Comparison of ENCODE assay signal across 20 cellular contexts in genomic region chr10:6231146-6231545, GRCh38.
"Had no signal": no experiment of that assay in that cellular context is flagged by ENCODE, and none has a peak within 500 bp of the region (broad histone marks: within the 10 kb centered on the region; RNA-seq: fewer than 3 reads in every experiment).

No MANE protein-coding gene starts in this region.

- H3K27ac Mint-ChIP-seq: natural killer cell had no signal

- H3K4me3 Mint-ChIP-seq: natural killer cell had no signal

- H3K9me3 ChIP-seq: esophagus muscularis mucosa, psoas muscle, right lobe of liver, stomach had no signal

- H3K27me3 ChIP-seq: esophagus muscularis mucosa, right lobe of liver, stomach had no signal

- H3K4me1 ChIP-seq: esophagus muscularis mucosa, psoas muscle, right lobe of liver, stomach had no signal

- H3K4me1 Mint-ChIP-seq: natural killer cell had no signal

- H3K4me3 ChIP-seq: coronary artery, esophagus muscularis mucosa, psoas muscle, right lobe of liver, smooth muscle cell, stomach had no signal

- H3K36me3 Mint-ChIP-seq: natural killer cell had no signal

- DNase-seq: activated CD4-positive, alpha-beta T cell treated with anti-CD3 and anti-CD28 coated beads, Interleukin-2, amount 50 U/mL, for 48 hours; activated CD4-positive, CD25-positive, alpha-beta regulatory T cell; activated CD8-positive, alpha-beta memory T cell treated with anti-CD3 and anti-CD28 coated beads, Interleukin-2, amount 50 U/mL, for 4 hours; activated naive CD4-positive, alpha-beta T cell treated with anti-CD3 and anti-CD28 coated beads, Interleukin-2, amount 50 U/mL, for 16 hours; amniotic stem cell; central memory CD4-positive, alpha-beta T cell; glutamatergic neuron; kidney glomerular epithelial cell; left ventricle myocardium superior; mesendoderm; natural killer cell; occipital lobe; psoas muscle; SHP77 treated with DMSO at 0.1 percent for 48 hours; stomach; SW 1271 had no signal

- H3K9me3 Mint-ChIP-seq: natural killer cell had no signal

- ATAC-seq: left ventricle myocardium superior, psoas muscle, right lobe of liver had no signal

- H3K27ac ChIP-seq: coronary artery, esophagus muscularis mucosa, psoas muscle, right lobe of liver, stomach had no signal
